Comparison of ENCODE assay signal across 1 cellular context in the genomic region with DNA sequence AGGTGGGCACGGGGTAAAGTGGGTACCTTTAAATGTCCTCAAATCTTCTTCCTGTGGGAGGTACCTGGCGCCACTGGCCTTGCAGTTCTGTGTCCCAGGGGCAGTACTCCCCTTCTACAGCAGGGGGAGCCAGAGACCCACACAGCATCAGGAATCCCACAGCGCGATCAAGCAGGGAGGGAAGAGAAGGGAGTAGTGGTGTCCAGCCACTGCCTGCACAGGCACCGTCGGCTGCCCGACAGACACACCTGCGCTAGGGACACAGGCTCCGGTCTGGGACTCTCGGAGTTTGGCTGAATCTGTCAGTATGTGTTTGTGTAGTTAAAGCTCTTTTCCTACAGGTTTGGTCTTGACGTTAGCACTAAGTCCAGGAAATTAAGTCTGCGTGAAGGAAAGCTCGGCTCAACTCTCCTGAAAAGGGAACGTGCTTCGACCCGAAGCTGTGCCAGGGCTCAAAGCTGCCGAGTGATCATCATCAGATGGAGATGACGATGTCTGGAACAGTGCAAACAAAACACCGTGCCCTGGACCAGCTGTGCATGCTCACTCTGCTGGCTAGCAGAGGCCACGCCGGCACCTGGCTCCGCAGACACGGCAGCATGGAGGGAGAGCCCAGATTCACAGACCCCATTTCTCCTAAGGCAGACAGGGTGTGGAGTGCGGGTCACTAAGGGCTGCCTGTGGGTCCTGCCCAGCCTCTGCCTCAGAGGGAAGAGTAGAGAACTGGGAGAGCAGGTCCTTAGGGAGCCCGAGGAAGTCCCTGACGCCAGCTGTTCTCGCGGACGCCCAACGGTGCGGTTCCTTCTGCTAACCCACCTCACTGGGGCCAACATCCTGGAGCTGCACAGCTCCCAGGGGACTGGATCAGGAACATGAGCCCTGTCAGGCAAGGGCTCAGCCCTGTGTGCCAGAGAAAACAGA.
TF ChIP-seq lines count a peak whose summit lies in the region.

No MANE protein-coding gene starts in this region.

TF ChIP-seq in WTC11, 78 proteins besides CTCF, POLR2A, EP300 and RAD21 (continued from another document):
- TF ChIP-seq SOX15 (CRISPR knock-in tag; IDR thresholded peaks at IDR 0.05) (no peak), ZNF232 (CRISPR knock-in tag; IDR thresholded peaks at IDR 0.05) (no peak), TEAD4 (CRISPR knock-in tag; IDR thresholded peaks at IDR 0.05) (no peak), MXD4 (CRISPR knock-in tag; IDR thresholded peaks at IDR 0.05; ENCODE audit: borderline replicate concordance) (no peak), FOXP1 (CRISPR knock-in tag; IDR thresholded peaks at IDR 0.05; ENCODE audit: borderline replicate concordance) (no peak), ZNF423 (CRISPR knock-in tag; IDR thresholded peaks at IDR 0.05) (no peak), ATF1 (CRISPR knock-in tag; IDR thresholded peaks at IDR 0.05) (no peak), NR2C2 (CRISPR knock-in tag; IDR thresholded peaks at IDR 0.05) (no peak), ELF4 (CRISPR knock-in tag; IDR thresholded peaks at IDR 0.05; ENCODE audit: low read depth) (no peak)
- TF ChIP-seq, protein P1, sequence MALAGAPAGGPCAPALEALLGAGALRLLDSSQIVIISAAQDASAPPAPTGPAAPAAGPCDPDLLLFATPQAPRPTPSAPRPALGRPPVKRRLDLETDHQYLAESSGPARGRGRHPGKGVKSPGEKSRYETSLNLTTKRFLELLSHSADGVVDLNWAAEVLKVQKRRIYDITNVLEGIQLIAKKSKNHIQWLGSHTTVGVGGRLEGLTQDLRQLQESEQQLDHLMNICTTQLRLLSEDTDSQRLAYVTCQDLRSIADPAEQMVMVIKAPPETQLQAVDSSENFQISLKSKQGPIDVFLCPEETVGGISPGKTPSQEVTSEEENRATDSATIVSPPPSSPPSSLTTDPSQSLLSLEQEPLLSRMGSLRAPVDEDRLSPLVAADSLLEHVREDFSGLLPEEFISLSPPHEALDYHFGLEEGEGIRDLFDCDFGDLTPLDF (CRISPR knock-in tag; IDR thresholded peaks at IDR 0.05): no peak
- TF ChIP-seq, protein P2, sequence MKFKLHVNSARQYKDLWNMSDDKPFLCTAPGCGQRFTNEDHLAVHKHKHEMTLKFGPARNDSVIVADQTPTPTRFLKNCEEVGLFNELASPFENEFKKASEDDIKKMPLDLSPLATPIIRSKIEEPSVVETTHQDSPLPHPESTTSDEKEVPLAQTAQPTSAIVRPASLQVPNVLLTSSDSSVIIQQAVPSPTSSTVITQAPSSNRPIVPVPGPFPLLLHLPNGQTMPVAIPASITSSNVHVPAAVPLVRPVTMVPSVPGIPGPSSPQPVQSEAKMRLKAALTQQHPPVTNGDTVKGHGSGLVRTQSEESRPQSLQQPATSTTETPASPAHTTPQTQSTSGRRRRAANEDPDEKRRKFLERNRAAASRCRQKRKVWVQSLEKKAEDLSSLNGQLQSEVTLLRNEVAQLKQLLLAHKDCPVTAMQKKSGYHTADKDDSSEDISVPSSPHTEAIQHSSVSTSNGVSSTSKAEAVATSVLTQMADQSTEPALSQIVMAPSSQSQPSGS (CRISPR knock-in tag; IDR thresholded peaks at IDR 0.05; ENCODE audit: borderline replicate concordance, low read depth): no peak
- TF ChIP-seq, protein P3, sequence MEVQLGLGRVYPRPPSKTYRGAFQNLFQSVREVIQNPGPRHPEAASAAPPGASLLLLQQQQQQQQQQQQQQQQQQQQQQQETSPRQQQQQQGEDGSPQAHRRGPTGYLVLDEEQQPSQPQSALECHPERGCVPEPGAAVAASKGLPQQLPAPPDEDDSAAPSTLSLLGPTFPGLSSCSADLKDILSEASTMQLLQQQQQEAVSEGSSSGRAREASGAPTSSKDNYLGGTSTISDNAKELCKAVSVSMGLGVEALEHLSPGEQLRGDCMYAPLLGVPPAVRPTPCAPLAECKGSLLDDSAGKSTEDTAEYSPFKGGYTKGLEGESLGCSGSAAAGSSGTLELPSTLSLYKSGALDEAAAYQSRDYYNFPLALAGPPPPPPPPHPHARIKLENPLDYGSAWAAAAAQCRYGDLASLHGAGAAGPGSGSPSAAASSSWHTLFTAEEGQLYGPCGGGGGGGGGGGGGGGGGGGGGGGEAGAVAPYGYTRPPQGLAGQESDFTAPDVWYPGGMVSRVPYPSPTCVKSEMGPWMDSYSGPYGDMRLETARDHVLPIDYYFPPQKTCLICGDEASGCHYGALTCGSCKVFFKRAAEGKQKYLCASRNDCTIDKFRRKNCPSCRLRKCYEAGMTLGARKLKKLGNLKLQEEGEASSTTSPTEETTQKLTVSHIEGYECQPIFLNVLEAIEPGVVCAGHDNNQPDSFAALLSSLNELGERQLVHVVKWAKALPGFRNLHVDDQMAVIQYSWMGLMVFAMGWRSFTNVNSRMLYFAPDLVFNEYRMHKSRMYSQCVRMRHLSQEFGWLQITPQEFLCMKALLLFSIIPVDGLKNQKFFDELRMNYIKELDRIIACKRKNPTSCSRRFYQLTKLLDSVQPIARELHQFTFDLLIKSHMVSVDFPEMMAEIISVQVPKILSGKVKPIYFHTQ (CRISPR knock-in tag; IDR thresholded peaks at IDR 0.05): no peak
- TF ChIP-seq, protein P4, sequence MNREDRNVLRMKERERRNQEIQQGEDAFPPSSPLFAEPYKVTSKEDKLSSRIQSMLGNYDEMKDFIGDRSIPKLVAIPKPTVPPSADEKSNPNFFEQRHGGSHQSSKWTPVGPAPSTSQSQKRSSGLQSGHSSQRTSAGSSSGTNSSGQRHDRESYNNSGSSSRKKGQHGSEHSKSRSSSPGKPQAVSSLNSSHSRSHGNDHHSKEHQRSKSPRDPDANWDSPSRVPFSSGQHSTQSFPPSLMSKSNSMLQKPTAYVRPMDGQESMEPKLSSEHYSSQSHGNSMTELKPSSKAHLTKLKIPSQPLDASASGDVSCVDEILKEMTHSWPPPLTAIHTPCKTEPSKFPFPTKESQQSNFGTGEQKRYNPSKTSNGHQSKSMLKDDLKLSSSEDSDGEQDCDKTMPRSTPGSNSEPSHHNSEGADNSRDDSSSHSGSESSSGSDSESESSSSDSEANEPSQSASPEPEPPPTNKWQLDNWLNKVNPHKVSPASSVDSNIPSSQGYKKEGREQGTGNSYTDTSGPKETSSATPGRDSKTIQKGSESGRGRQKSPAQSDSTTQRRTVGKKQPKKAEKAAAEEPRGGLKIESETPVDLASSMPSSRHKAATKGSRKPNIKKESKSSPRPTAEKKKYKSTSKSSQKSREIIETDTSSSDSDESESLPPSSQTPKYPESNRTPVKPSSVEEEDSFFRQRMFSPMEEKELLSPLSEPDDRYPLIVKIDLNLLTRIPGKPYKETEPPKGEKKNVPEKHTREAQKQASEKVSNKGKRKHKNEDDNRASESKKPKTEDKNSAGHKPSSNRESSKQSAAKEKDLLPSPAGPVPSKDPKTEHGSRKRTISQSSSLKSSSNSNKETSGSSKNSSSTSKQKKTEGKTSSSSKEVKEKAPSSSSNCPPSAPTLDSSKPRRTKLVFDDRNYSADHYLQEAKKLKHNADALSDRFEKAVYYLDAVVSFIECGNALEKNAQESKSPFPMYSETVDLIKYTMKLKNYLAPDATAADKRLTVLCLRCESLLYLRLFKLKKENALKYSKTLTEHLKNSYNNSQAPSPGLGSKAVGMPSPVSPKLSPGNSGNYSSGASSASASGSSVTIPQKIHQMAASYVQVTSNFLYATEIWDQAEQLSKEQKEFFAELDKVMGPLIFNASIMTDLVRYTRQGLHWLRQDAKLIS (CRISPR knock-in tag; IDR thresholded peaks at IDR 0.05; ENCODE audit: borderline replicate concordance): no peak
- TF ChIP-seq, protein P5, sequence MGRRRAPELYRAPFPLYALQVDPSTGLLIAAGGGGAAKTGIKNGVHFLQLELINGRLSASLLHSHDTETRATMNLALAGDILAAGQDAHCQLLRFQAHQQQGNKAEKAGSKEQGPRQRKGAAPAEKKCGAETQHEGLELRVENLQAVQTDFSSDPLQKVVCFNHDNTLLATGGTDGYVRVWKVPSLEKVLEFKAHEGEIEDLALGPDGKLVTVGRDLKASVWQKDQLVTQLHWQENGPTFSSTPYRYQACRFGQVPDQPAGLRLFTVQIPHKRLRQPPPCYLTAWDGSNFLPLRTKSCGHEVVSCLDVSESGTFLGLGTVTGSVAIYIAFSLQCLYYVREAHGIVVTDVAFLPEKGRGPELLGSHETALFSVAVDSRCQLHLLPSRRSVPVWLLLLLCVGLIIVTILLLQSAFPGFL (CRISPR knock-in tag; IDR thresholded peaks at IDR 0.05; ENCODE audit: borderline replicate concordance): no peak
- TF ChIP-seq, protein P6, sequence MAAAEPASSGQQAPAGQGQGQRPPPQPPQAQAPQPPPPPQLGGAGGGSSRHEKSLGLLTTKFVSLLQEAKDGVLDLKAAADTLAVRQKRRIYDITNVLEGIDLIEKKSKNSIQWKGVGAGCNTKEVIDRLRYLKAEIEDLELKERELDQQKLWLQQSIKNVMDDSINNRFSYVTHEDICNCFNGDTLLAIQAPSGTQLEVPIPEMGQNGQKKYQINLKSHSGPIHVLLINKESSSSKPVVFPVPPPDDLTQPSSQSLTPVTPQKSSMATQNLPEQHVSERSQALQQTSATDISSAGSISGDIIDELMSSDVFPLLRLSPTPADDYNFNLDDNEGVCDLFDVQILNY (CRISPR knock-in tag; IDR thresholded peaks at IDR 0.05): no peak
TF ChIP-seq in WTC11: peak in this region for 0.
